In genomic region chr11:55806248-55806647, GRCh38 we compare ENCODE assay signal across 12 cellular contexts. TPM values are rescaled to one million over a fixed set of nuclear protein-coding genes. Genes with fewer than 3 reads are reported as not detected.
"Had no signal": no experiment of that assay in that cellular context is flagged by ENCODE, and none has a peak within 500 bp of the region (broad histone marks: within the 10 kb centered on the region; RNA-seq: fewer than 3 reads in every experiment).

No MANE protein-coding gene starts in this region.

- H3K4me3 ChIP-seq: GM23248, GM23338, HAP-1 had no signal

- H3K36me3 ChIP-seq: HAP-1 had no signal

- DNase-seq: GM23248, GOT3, H7, H9, HCEC 1CT, HFFc6 had no signal

- H3K27ac Mint-ChIP-seq: GM23338, H9, HFFc6 had no signal

- H3K4me1 ChIP-seq: HAP-1 had no signal

- H3K4me2 ChIP-seq: GM23338 had no signal

- ATAC-seq: GM23338, HCT116 had no signal

- H3K9ac ChIP-seq: GM23248 had no signal

- H3K4me3 Mint-ChIP-seq: GM23338, H9, HFFc6 had no signal

- H3K4me1 Mint-ChIP-seq: GM23338, H9 had no signal

- H3K9me3 ChIP-seq: HAP-1 had no signal

- H2AFZ ChIP-seq: GM23248, GM23338 had no signal

- FAIRE-seq: H1, H54 had no signal

- H3K27ac ChIP-seq: GM23248 had no signal

RNA-seq across cellular contexts. Expression of gene OR5L1, which starts 4.9 kb away (rescaled TPM):
- total RNA-seq: GM23248, GM23338, H1, H4, H7, H9, HFFc6 had no signal
- polyA plus RNA-seq: GM23248, GM23338, H1 had no signal

RNA-seq across cellular contexts. Expression of gene OR5D14, which starts 10.9 kb away (rescaled TPM):
- total RNA-seq: GM23248, GM23338, H1, H4, H7, H9, HFFc6 had no signal
- polyA plus RNA-seq: GM23248, GM23338, H1 had no signal

RNA-seq across cellular contexts. Expression of gene OR5D18, which starts 13.2 kb away (rescaled TPM):
- total RNA-seq: GM23248, GM23338, H1, H4, H7, H9, HFFc6 had no signal
- polyA plus RNA-seq: GM23248, GM23338, H1 had no signal

RNA-seq across cellular contexts. Expression of gene OR5L2, which starts 20.8 kb away (rescaled TPM):
- total RNA-seq: GM23248, GM23338, H1, H4, H7, H9, HFFc6 had no signal
- polyA plus RNA-seq: GM23248, GM23338, H1 had no signal

RNA-seq across cellular contexts. Expression of gene OR5D16, which starts 32.3 kb away (rescaled TPM):
- total RNA-seq: GM23248, GM23338, H1, H4, H7, H9, HFFc6 had no signal
- polyA plus RNA-seq: GM23248, GM23338, H1 had no signal
